In genomic region chr11:67272327-67273259, GRCh38 we compare ENCODE assay signal across 9 cellular contexts. TPM values are rescaled to one million over a fixed set of nuclear protein-coding genes. Genes with fewer than 3 reads are reported as not detected.
DNase-seq lines count a peak whose midpoint lies in the region; ATAC-seq, FAIRE-seq and TF ChIP-seq lines count a peak whose summit lies in the region.
"Had no signal": no experiment of that assay in that cellular context is flagged by ENCODE, and none has a peak within 500 bp of the region (broad histone marks: within the 10 kb centered on the region; RNA-seq: fewer than 3 reads in every experiment).

No MANE protein-coding gene starts in this region.

- WGBS in gastroesophageal sphincter (ENCODE audit: low coverage in 1 of 2), 2 donors, result 52% methylated on average over 2 of the region's 23 CpGs; no CpG with 5 or more reads in 1 of the 2 donors
- WGBS in small intestine, 3 donors, result 58 to 73% (median 59%) methylated on average over 21 to 23 of the region's 23 CpGs
- 93% methylated on average over 23 of the region's 23 CpGs for WGBS in smooth muscle cell (ENCODE audit: low lambda C conversion rate)

- H2AFZ ChIP-seq in smooth muscle cell (ENCODE audit: low read depth), result no peak overlapping the region

- H3K36me3 Mint-ChIP-seq in WTC11 (no peaks in the 10 kb centered on the region), mesothelial cell of epicardium (no peaks in the 10 kb centered on the region)

- H3K4me1 ChIP-seq in gastroesophageal sphincter (peaks cover 7 to 100% (median 98%) of the 10 kb centered on the region in 3 donors), small intestine (ENCODE audit: control insufficient read depth in 2 of 2, insufficient read depth in 1 of 2, low read depth in 1 of 2, low read length in 1 of 2) (peaks cover 15% of the 10 kb centered on the region in 2 donors), smooth muscle cell (ENCODE audit: low read depth) (peaks cover 39% of the 10 kb centered on the region), HAP-1 (no peaks in the 10 kb centered on the region; the same call in 1 of the 2 replicates)

- H3K4me2 ChIP-seq in smooth muscle cell, result no peak overlapping the region

- peaks cover 97% of the 10 kb centered on the region for H4K20me1 ChIP-seq in smooth muscle cell (ENCODE audit: low read depth)

- FAIRE-seq in GM12892 (lab: Jason Lieb, UNC), result peak; percentile 98
- no peak for FAIRE-seq in small intestine (lab: Jason Lieb, UNC)

- TF ChIP-seq EP300 in gastroesophageal sphincter (IDR thresholded peaks at IDR 0.05), result no peak

- H3K9me3 Mint-ChIP-seq in WTC11, result no peaks in the 10 kb centered on the region
- H3K9me3 Mint-ChIP-seq in mesothelial cell of epicardium, result no peaks in the 10 kb centered on the region

- H3K4me3 Mint-ChIP-seq in WTC11, result no peak overlapping the region
- H3K4me3 Mint-ChIP-seq in mesothelial cell of epicardium, result no peak overlapping the region

- CTCF ChIA-PET in WTC11 (lab: Charles Lee), result interaction anchor here (0.6 to 1.9 kb wide), 6 partner anchors 10 to 100 kb away, joined by 3 to 12 read pairs (median 4); no protein-coding TSS in a partner anchor

- H3K36me3 ChIP-seq in gastroesophageal sphincter (peaks cover 0 to 16% of the 10 kb centered on the region in 2 donors), small intestine (ENCODE audit: control insufficient read depth in 2 of 2, insufficient read depth in 2 of 2, low read length in 2 of 2) (peaks cover 2 to 3% of the 10 kb centered on the region in 2 donors), smooth muscle cell (ENCODE audit: low read depth) (no peaks in the 10 kb centered on the region), HAP-1 (replicated peaks) (peaks cover 20% of the 10 kb centered on the region)

- H3K79me2 ChIP-seq in smooth muscle cell (ENCODE audit: low read depth), result peaks cover 97% of the 10 kb centered on the region

- in situ Hi-C loops in HAP-1 (cut with MboI; ENCODE audit: low sequenced_read_pairs), result no loop called here

- H3K9me3 ChIP-seq in gastroesophageal sphincter, result no peaks in the 10 kb centered on the region
- H3K9me3 ChIP-seq in small intestine (ENCODE audit: control insufficient read depth, low read depth), result no peaks in the 10 kb centered on the region
- H3K9me3 ChIP-seq in smooth muscle cell (replicated peaks; ENCODE audit: low read depth), result no peaks in the 10 kb centered on the region
- H3K9me3 ChIP-seq in HAP-1, result no peaks in the 10 kb centered on the region

- H3K27me3 ChIP-seq in gastroesophageal sphincter (no peaks in the 10 kb centered on the region), small intestine (ENCODE audit: control insufficient read depth in 2 of 2, insufficient read depth in 2 of 2, low read length in 2 of 2) (no peaks in the 10 kb centered on the region), smooth muscle cell (ENCODE audit: low read depth) (no peaks in the 10 kb centered on the region), HAP-1 (ENCODE audit: low read depth) (no peaks in the 10 kb centered on the region)

- POLR2A ChIA-PET in WTC11 (lab: Charles Lee), result no interaction called here

- no peak overlapping the region for H3K4me3 ChIP-seq in gastroesophageal sphincter
- peak overlapping the region in 1 of 2 donors; percentile 31 for H3K4me3 ChIP-seq in small intestine (ENCODE audit: low read depth in 1 of 2, low read length in 2 of 2)
- H3K4me3 ChIP-seq in smooth muscle cell, result no peak overlapping the region
- H3K4me3 ChIP-seq in HAP-1, result no peak overlapping the region

- TF ChIP-seq POLR2A in GM12892 (IDR thresholded peaks at IDR 0.05; ENCODE audit: low read depth, low read length) (no peak), gastroesophageal sphincter (IDR thresholded peaks at IDR 0.05) (no peak)

- TF ChIP-seq CTCF in WTC11 (IDR thresholded peaks at IDR 0.05) (no peak), gastroesophageal sphincter (IDR thresholded peaks at IDR 0.05) (no peak), mesothelial cell of epicardium (IDR thresholded peaks at IDR 0.05; ENCODE audit: unreplicated experiment) (no peak), smooth muscle cell (IDR thresholded peaks at IDR 0.05; ENCODE audit: borderline replicate concordance, insufficient read depth, poor library complexity, severe bottlenecking) (no peak)

- H3F3A ChIP-seq in smooth muscle cell (ENCODE audit: low read depth), result no peaks in the 10 kb centered on the region

- no peak overlapping the region for H3K27ac Mint-ChIP-seq in WTC11
- H3K27ac Mint-ChIP-seq in mesothelial cell of epicardium, result no peak overlapping the region

- H3K27me3 Mint-ChIP-seq in WTC11 (ENCODE audit: low read depth), result no peaks in the 10 kb centered on the region
- no peaks in the 10 kb centered on the region for H3K27me3 Mint-ChIP-seq in mesothelial cell of epicardium (ENCODE audit: low read depth)

- ATAC-seq in WTC11, result no peak
- no peak for ATAC-seq in gastroesophageal sphincter
- ATAC-seq in HG02763 (IDR thresholded peaks at IDR 0.05; ENCODE audit: unreplicated experiment), result no peak

- H3K9ac ChIP-seq in smooth muscle cell (ENCODE audit: low read depth), result no peak overlapping the region

- H3K27ac ChIP-seq in gastroesophageal sphincter, result peak overlapping the region in 3 of 4 donors; percentile 66 to 92 (median 88)
- H3K27ac ChIP-seq in small intestine (ENCODE audit: low read depth in 1 of 2, low read length in 1 of 2), result peak overlapping the region; percentile 9 to 39
- H3K27ac ChIP-seq in smooth muscle cell (ENCODE audit: low read depth), result no peak overlapping the region

- H3K4me1 Mint-ChIP-seq in WTC11 (peaks cover 62% of the 10 kb centered on the region), mesothelial cell of epicardium (peaks cover 27% of the 10 kb centered on the region)

- DNase-seq in GM12892 (ENCODE audit: insufficient read length) (no peak), WTC11 (ENCODE audit: low spot score) (no peak), small intestine (no peak), mesothelial cell of epicardium (ENCODE audit: low spot score in 2 of 2, unreplicated experiment in 2 of 2) (no peak), smooth muscle cell (lab: John Stamatoyannopoulos, UW; ENCODE audit: unreplicated experiment) (no peak), HAP-1 (ENCODE audit: low spot score in 2 of 2) (no peak)
- DNase-seq: OCI-M1 had no signal

TF ChIP-seq in WTC11, 78 proteins besides CTCF, POLR2A, EP300 and RAD21:
- TF ChIP-seq TEAD1 (CRISPR knock-in tag; IDR thresholded peaks at IDR 0.05) (no peak), ZNF219 (CRISPR knock-in tag; IDR thresholded peaks at IDR 0.05; ENCODE audit: borderline replicate concordance) (no peak), NR1H2 (CRISPR knock-in tag; IDR thresholded peaks at IDR 0.05) (no peak), FOXP1 (CRISPR knock-in tag; IDR thresholded peaks at IDR 0.05; ENCODE audit: borderline replicate concordance) (peak; percentile 5; the same call in 1 of the 2 replicates)

RNA-seq across cellular contexts. Expression of gene GRK2, which starts 6.3 kb away (rescaled TPM):
- polyA plus RNA-seq in GM12892 (2012; ENCODE audit: missing spikeins), result 131 TPM
- total RNA-seq in WTC11 (2021), result 59.4 to 68.1 TPM (median 61.4 TPM) in 3 replicates
- total RNA-seq in gastroesophageal sphincter, result 10 to 100 TPM; 44.0 to 76.9 (median 64.8) TPM
- 100 to 1,000 TPM in 2 of 3 donors, 10 to 100 TPM in 1; 97.4 to 153 (median 106) TPM for polyA plus RNA-seq in small intestine
- total RNA-seq in mesothelial cell of epicardium, result 46.4 to 48.4 TPM (median 46.5 TPM) in 3 replicates
- 18.5 and 22.2 TPM in 2 replicates for total RNA-seq in smooth muscle cell
- 38.9 and 42.5 TPM in 2 replicates for polyA plus RNA-seq in smooth muscle cell

RNA-seq across cellular contexts. Expression of gene ANKRD13D, which starts 16.5 kb away (rescaled TPM):
- polyA plus RNA-seq in GM12892 (2012; ENCODE audit: missing spikeins), result 22.1 TPM
- total RNA-seq in WTC11 (2021), result 36.8 to 55.5 TPM (median 42.4 TPM) in 3 replicates
- total RNA-seq in gastroesophageal sphincter, result 10 to 100 TPM; 25.6 to 61.6 (median 32.3) TPM
- 10 to 100 TPM in 2 of 3 donors, 1 to 10 TPM in 1; 7.8 to 24.1 (median 16.2) TPM for polyA plus RNA-seq in small intestine
- 71.3 to 78.5 TPM (median 76.5 TPM) in 3 replicates for total RNA-seq in mesothelial cell of epicardium
- 29.3 and 34.7 TPM in 2 replicates for total RNA-seq in smooth muscle cell
- 52.0 and 63.2 TPM in 2 replicates for polyA plus RNA-seq in smooth muscle cell

RNA-seq across cellular contexts. Expression of gene SSH3, which starts 30.7 kb away (rescaled TPM):
- polyA plus RNA-seq in GM12892 (2012; ENCODE audit: missing spikeins), result 0.30 TPM
- total RNA-seq in WTC11 (2021), result 34.8 to 43.4 TPM (median 42.3 TPM) in 3 replicates
- 10 to 100 TPM; 33.9 to 58.4 (median 41.9) TPM for total RNA-seq in gastroesophageal sphincter
- 10 to 100 TPM; 27.5 to 55.2 (median 29.7) TPM for polyA plus RNA-seq in small intestine
- 50.4 to 59.0 TPM (median 55.4 TPM) in 3 replicates for total RNA-seq in mesothelial cell of epicardium
- total RNA-seq in smooth muscle cell, result 14.9 and 23.9 TPM in 2 replicates
- 29.3 and 47.5 TPM in 2 replicates for polyA plus RNA-seq in smooth muscle cell
